1 cellular context compared by ENCODE assay signal in the genomic region with DNA sequence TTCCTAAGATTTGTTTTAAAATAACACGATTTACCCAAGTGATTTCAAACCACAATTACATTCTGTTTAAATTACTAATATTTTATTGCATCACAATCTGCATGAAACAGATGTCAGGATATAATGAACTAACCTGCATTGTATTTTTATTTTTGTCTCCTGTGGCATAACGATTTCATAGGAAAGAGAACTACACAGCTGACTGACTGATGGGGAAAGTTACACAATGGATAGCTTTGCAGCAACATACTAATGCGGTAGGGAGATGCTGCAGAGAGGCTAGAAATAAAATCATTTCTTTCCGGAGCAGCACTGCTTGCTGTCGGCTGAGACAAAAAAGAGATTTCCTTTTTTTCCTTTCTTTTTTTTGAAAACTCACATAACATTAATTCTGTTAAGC.
TF ChIP-seq lines count a peak whose summit lies in the region.

No MANE protein-coding gene starts in this region.

TF ChIP-seq in WTC11, 78 proteins besides CTCF, POLR2A, EP300 and RAD21 (continued from another document):
- TF ChIP-seq, protein P1, sequence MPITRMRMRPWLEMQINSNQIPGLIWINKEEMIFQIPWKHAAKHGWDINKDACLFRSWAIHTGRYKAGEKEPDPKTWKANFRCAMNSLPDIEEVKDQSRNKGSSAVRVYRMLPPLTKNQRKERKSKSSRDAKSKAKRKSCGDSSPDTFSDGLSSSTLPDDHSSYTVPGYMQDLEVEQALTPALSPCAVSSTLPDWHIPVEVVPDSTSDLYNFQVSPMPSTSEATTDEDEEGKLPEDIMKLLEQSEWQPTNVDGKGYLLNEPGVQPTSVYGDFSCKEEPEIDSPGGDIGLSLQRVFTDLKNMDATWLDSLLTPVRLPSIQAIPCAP (CRISPR knock-in tag; IDR thresholded peaks at IDR 0.05): no peak
